In genomic region chr13:59493436-59493965, GRCh38 we compare ENCODE assay signal across 16 cellular contexts.
DNase-seq lines count a peak whose midpoint lies in the region; ATAC-seq and TF ChIP-seq lines count a peak whose summit lies in the region.
"Had no signal": no experiment of that assay in that cellular context is flagged by ENCODE, and none has a peak within 500 bp of the region (broad histone marks: within the 10 kb centered on the region; RNA-seq: fewer than 3 reads in every experiment).

No MANE protein-coding gene starts in this region.

- H4K8ac ChIP-seq in H9 (replicated peaks; ENCODE audit: insufficient read length, low read depth, low read length): no peak overlapping the region

- H3K23ac ChIP-seq in H9 (ENCODE audit: insufficient read length, low read depth, low read length): no peak overlapping the region

- no peaks in the 10 kb centered on the region for H3K23me2 ChIP-seq in H9 (ENCODE audit: insufficient read length, low read depth, low read length, poor library complexity, severe bottlenecking)

- H2BK5ac ChIP-seq in H9 (ENCODE audit: insufficient read length, low read length): no peak overlapping the region

- H3K4me1 ChIP-seq in H9 (ENCODE audit: insufficient read depth, low read length) (no peaks in the 10 kb centered on the region), osteoblast (ENCODE audit: insufficient read depth, low read length) (no peaks in the 10 kb centered on the region), foreskin keratinocyte (no peaks in the 10 kb centered on the region)

- H2AFZ ChIP-seq in H9 (ENCODE audit: low read length) (no peak overlapping the region), osteoblast (ENCODE audit: low read length) (no peak overlapping the region)

- TF ChIP-seq CTCF in H9 (conservative IDR thresholded peaks at IDR 0.05) (no peak), choroid plexus epithelial cell (conservative IDR thresholded peaks at IDR 0.05; ENCODE audit: low read depth, low read length) (no peak), osteoblast (IDR thresholded peaks at IDR 0.05; ENCODE audit: extremely low read depth, low read depth, low read length) (no peak), foreskin keratinocyte (conservative IDR thresholded peaks at IDR 0.05) (no peak)

- peaks cover 2% of the 10 kb centered on the region for H3K27me3 Mint-ChIP-seq in H9 (ENCODE audit: low read depth)
- no peaks in the 10 kb centered on the region for H3K27me3 Mint-ChIP-seq in T-helper 2 cell treated with Interferon-gamma antibody and Interleukin-4, amounts not matched to agents 5 μg/mL and 100 μg/mL, for 36 hours (ENCODE audit: low read depth)
- H3K27me3 Mint-ChIP-seq: B cell had no signal

- no peak for DNase-seq in H9
- peak; percentile 22 for DNase-seq in choroid plexus epithelial cell (ENCODE audit: low read depth)
- peak; percentile 38 to 68 for DNase-seq in lung microvascular endothelial cell (ENCODE audit: low read depth in 2 of 2)
- DNase-seq in T-helper 2 cell treated with Interferon-gamma antibody and Interleukin-4, amounts not matched to agents 5 μg/mL and 100 μg/mL, for 36 hours (ENCODE audit: low spot score): no peak
- DNase-seq in osteoblast (ENCODE audit: insufficient read length, low spot score, missing footprints): no peak
- no peak for DNase-seq in foreskin keratinocyte
- DNase-seq: C1 segment of cervical spinal cord; Calu3; CD4-positive, alpha-beta T cell; DMS 273 treated with DMSO at 0.1 percent for 48 hours; GOT3 had no signal

- H2BK120ac ChIP-seq in H9 (ENCODE audit: low read depth, low read length, poor library complexity, severe bottlenecking): no peak overlapping the region

- H3K9me3 ChIP-seq in H9 (ENCODE audit: control insufficient read depth, low read depth, low read length) (no peaks in the 10 kb centered on the region), osteoblast (ENCODE audit: low read depth, low read length) (no peaks in the 10 kb centered on the region)
- H3K9me3 ChIP-seq: HAP-1 had no signal

- no peak overlapping the region for H3K14ac ChIP-seq in H9 (ENCODE audit: insufficient read depth, low read length)

- H3K27ac ChIP-seq in H9 (ENCODE audit: insufficient read length, low read depth, low read length) (no peak overlapping the region), osteoblast (ENCODE audit: low read depth, low read length) (no peak overlapping the region), foreskin keratinocyte (no peak overlapping the region)
- H3K27ac ChIP-seq: HL-60 had no signal

- H3K36me3 ChIP-seq in osteoblast (ENCODE audit: insufficient read depth, low read length): no peaks in the 10 kb centered on the region
- H3K36me3 ChIP-seq: HAP-1 had no signal

- no peak overlapping the region for H3T11ph ChIP-seq in H9 (ENCODE audit: low read length)

- H2BK12ac ChIP-seq in H9 (ENCODE audit: insufficient read length, low read depth, low read length): no peak overlapping the region

- H3K4me3 ChIP-seq in choroid plexus epithelial cell (ENCODE audit: low read depth, low read length) (no peak overlapping the region), osteoblast (ENCODE audit: insufficient read depth, low read length) (no peak overlapping the region)
- H3K4me3 ChIP-seq: GM12878, HAP-1 had no signal

- no peaks in the 10 kb centered on the region for H3K27me3 ChIP-seq in H9 (ENCODE audit: insufficient read depth, low read length)
- H3K27me3 ChIP-seq in osteoblast (ENCODE audit: insufficient read depth, low read length): peaks cover 9% of the 10 kb centered on the region
- H3K27me3 ChIP-seq in foreskin keratinocyte: no peaks in the 10 kb centered on the region

- no peak overlapping the region for H3K4me3 Mint-ChIP-seq in H9
- H3K4me3 Mint-ChIP-seq in T-helper 2 cell treated with Interferon-gamma antibody and Interleukin-4, amounts not matched to agents 5 μg/mL and 100 μg/mL, for 36 hours: no peak overlapping the region
- H3K4me3 Mint-ChIP-seq: B cell; CD4-positive, alpha-beta T cell had no signal

- no peaks in the 10 kb centered on the region for H3K36me3 Mint-ChIP-seq in H9 (ENCODE audit: insufficient read depth in 1 of 3, low read depth in 3 of 3)
- no peaks in the 10 kb centered on the region for H3K36me3 Mint-ChIP-seq in T-helper 2 cell treated with Interferon-gamma antibody and Interleukin-4, amounts not matched to agents 5 μg/mL and 100 μg/mL, for 36 hours (ENCODE audit: low read depth)

- H4K5ac ChIP-seq in H9 (ENCODE audit: insufficient read length, low read depth, low read length): no peak overlapping the region

- H3K56ac ChIP-seq in H9 (ENCODE audit: insufficient read length, low read depth, low read length): no peak overlapping the region

- no CpG with 5 or more reads among the region's 1 CpG for WGBS in H9 (ENCODE audit: extremely low coverage, insufficient read length, low lambda C conversion rate)

- no peaks in the 10 kb centered on the region for H4K20me1 ChIP-seq in H9 (ENCODE audit: control insufficient read depth, insufficient read depth, insufficient read length)
- H4K20me1 ChIP-seq in osteoblast (ENCODE audit: insufficient read depth, low read length): no peaks in the 10 kb centered on the region

- H3K4me2 ChIP-seq in H9 (ENCODE audit: insufficient read depth, insufficient read length, low read length): no peak overlapping the region
- H3K4me2 ChIP-seq in osteoblast (ENCODE audit: insufficient read depth, low read length): no peak overlapping the region

- peaks cover 23 to 27% of the 10 kb centered on the region in 2 experiments for H3K4me1 Mint-ChIP-seq in H9
- peaks cover 2% of the 10 kb centered on the region for H3K4me1 Mint-ChIP-seq in T-helper 2 cell treated with Interferon-gamma antibody and Interleukin-4, amounts not matched to agents 5 μg/mL and 100 μg/mL, for 36 hours (ENCODE audit: low read depth)
- H3K4me1 Mint-ChIP-seq: B cell had no signal

- H2BK20ac ChIP-seq in H9 (ENCODE audit: low read depth, low read length, poor library complexity, severe bottlenecking): no peak overlapping the region

- H2BK15ac ChIP-seq in H9 (ENCODE audit: low read depth, low read length): no peak overlapping the region

- H3K9me3 Mint-ChIP-seq in H9: no peaks in the 10 kb centered on the region
- H3K9me3 Mint-ChIP-seq in T-helper 2 cell treated with Interferon-gamma antibody and Interleukin-4, amounts not matched to agents 5 μg/mL and 100 μg/mL, for 36 hours: no peaks in the 10 kb centered on the region
- H3K9me3 Mint-ChIP-seq: CD4-positive, alpha-beta T cell had no signal

- no peak overlapping the region for H2AK5ac ChIP-seq in H9 (ENCODE audit: insufficient read length, low read length)

- no peak overlapping the region for H3K4ac ChIP-seq in H9 (ENCODE audit: low read depth, low read length)

- no peak overlapping the region for H4K91ac ChIP-seq in H9 (ENCODE audit: insufficient read length, low read depth, low read length)

- no peak overlapping the region for H3K9ac ChIP-seq in H9 (ENCODE audit: extremely low read depth, insufficient read length, low read length)

- H3K18ac ChIP-seq in H9 (ENCODE audit: insufficient read length, low read depth, low read length): no peak overlapping the region

- peak overlapping the region in 2 of 3 experiments; percentile 71; a peak in 1 of 7 replicates for H3K27ac Mint-ChIP-seq in H9
- H3K27ac Mint-ChIP-seq in T-helper 2 cell treated with Interferon-gamma antibody and Interleukin-4, amounts not matched to agents 5 μg/mL and 100 μg/mL, for 36 hours: no peak overlapping the region
- H3K27ac Mint-ChIP-seq: B cell; CD4-positive, alpha-beta T cell had no signal

- H3K79me1 ChIP-seq in H9 (ENCODE audit: insufficient read depth, low read depth, low read length, poor library complexity, severe bottlenecking): no peaks in the 10 kb centered on the region

- no peaks in the 10 kb centered on the region for H3K79me2 ChIP-seq in H9 (ENCODE audit: insufficient read depth, low read length)
- H3K79me2 ChIP-seq in osteoblast (ENCODE audit: insufficient read depth, low read length): no peaks in the 10 kb centered on the region

- peak; percentile 45 for ATAC-seq in GM18868 (IDR thresholded peaks at IDR 0.05; ENCODE audit: unreplicated experiment)
- no peak for ATAC-seq in foreskin keratinocyte
- ATAC-seq: GM12878 had no signal

Comparison
In these comparisons a context has a peak if more than half of its experiments do, and no peak if none do; other contexts are left out.
1. DNase-seq: peak in choroid plexus epithelial cell (single experiment) and lung microvascular endothelial cell (2 of 2); none in H9 (single experiment), T-helper 2 cell treated with Interferon-gamma antibody and Interleukin-4, amounts not matched to agents 5 μg/mL and 100 μg/mL, for 36 hours (single experiment), osteoblast (single experiment) and foreskin keratinocyte (0 of 2).